Comparison of ENCODE assay signal across 15 cellular contexts in the genomic region with DNA sequence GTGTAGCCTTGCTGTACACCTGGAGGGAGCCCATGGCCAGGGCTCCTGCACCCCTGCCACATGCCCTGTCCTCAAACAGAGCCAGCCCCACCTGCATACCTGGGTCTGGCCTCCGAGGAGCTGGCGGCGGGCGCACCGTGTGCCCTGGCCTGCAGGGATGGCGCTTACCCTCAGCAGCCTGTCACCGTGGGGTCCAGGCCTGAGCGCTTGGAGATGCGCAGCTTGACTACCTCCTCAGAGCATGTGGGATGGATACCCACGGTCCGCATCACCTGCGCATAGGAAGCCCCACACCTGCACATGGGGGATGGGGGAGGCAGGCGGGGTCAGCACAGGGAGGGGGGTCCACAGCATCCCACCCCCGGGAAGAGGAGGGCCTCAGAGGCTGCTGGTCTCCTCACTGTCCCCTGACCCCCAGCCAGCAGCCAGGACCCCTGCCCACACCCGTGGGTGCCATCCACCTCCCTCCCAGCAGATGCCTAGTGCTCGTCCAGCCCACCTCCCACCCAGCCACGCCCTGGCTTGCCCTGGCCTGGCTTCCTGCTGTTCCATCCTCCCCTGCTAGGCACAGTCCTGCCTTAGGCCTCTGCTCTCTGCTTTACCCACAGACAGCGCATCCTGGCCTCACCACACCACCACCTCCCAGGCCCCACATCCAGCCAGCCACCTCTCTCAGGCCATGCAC. TPM values are rescaled to one million over a fixed set of nuclear protein-coding genes. Genes with fewer than 3 reads are reported as not detected.
DNase-seq lines count a peak whose midpoint lies in the region; ATAC-seq and TF ChIP-seq lines count a peak whose summit lies in the region.
"Had no signal": no experiment of that assay in that cellular context is flagged by ENCODE, and none has a peak within 500 bp of the region (broad histone marks: within the 10 kb centered on the region; RNA-seq: fewer than 3 reads in every experiment).

No MANE protein-coding gene starts in this region.

- H3K9me3 Mint-ChIP-seq in activated T-cell treated with anti-CD3 and anti-CD28 coated beads, Interleukin-2, amount 50 U/mL, for 72 hours = no peaks in the 10 kb centered on the region
- H3K9me3 Mint-ChIP-seq: activated CD4-positive, alpha-beta T cell treated with anti-CD3 and anti-CD28 coated beads, Interleukin-2, amount 10 ng/mL, durations not matched to agents 24 days and 14 days; activated T-helper 2 cell treated with anti-CD3 and anti-CD28 coated beads, Interferon-gamma antibody, Interleukin-2, Interleukin-4, amounts not matched to agents 10 μg/mL and 5 μg/mL and 100 μg/mL, durations not matched to agents 14 hours and 24 hours and 36 hours; nephron progenitor cell; stimulated activated naive CD8-positive, alpha-beta T cell treated with anti-CD3 and anti-CD28 coated beads, Interleukin-15, Interleukin-2, amounts not matched to agents 100 ng/mL and 50 ng/mL, for 24 hours had no signal

- peak overlapping the region; percentile 70 for H3K4me2 ChIP-seq in skeletal muscle satellite cell (ENCODE audit: low read length)

- DNase-seq in activated T-cell treated with anti-CD3 and anti-CD28 coated beads, Interleukin-2, amount 50 U/mL, for 1 hour = peak; percentile 8
- DNase-seq in activated T-cell treated with anti-CD3 and anti-CD28 coated beads, Interleukin-2, amount 50 U/mL, for 72 hours = no peak
- no peak for DNase-seq in NT2/D1 (ENCODE audit: low read depth, low spot score)
- peak; percentile 19 for DNase-seq in left cardiac atrium
- DNase-seq in mesenteric fat pad (ENCODE audit: low spot score) = no peak
- no peak for DNase-seq in GM10266 (ENCODE audit: extremely low spot score)
- DNase-seq in NCI-H146 (lab: John Stamatoyannopoulos, UW) = no peak
- DNase-seq: activated CD4-positive, alpha-beta T cell treated with anti-CD3 and anti-CD28 coated beads, Interleukin-2, amount 10 ng/mL, durations not matched to agents 24 days and 14 days; caudate nucleus; NCI-H1694; NCI-H510A treated with DMSO at 0.1 percent for 48 hours; nephron progenitor cell had no signal

- no peak for ATAC-seq in activated T-cell treated with anti-CD3 and anti-CD28 coated beads, Interleukin-2, amount 50 U/mL, for 72 hours (replicated peaks in 1 of 2)
- no peak for ATAC-seq in left cardiac atrium

- H3K9ac ChIP-seq in NT2/D1 (ENCODE audit: insufficient read length, low read depth) = peak overlapping the region; percentile 32
- H3K9ac ChIP-seq in skeletal muscle satellite cell (ENCODE audit: low read depth, low read length) = peak overlapping the region; percentile 75

- no peak for TF ChIP-seq CTCF in GM10266 (IDR thresholded peaks at IDR 0.05; ENCODE audit: control insufficient read depth, insufficient read depth, low read depth, missing control alignments)

- intact Hi-C loops in left cardiac atrium (cut with DNase I) = no loop called here

- no peaks in the 10 kb centered on the region for H3K9me3 ChIP-seq in NT2/D1 (ENCODE audit: insufficient read depth, low read length)
- H3K9me3 ChIP-seq in skeletal muscle satellite cell (replicated peaks; ENCODE audit: low read length) = no peaks in the 10 kb centered on the region

- H3K27me3 Mint-ChIP-seq in activated T-cell treated with anti-CD3 and anti-CD28 coated beads, Interleukin-2, amount 50 U/mL, for 72 hours (ENCODE audit: low read depth) = no peaks in the 10 kb centered on the region
- H3K27me3 Mint-ChIP-seq: activated CD4-positive, alpha-beta T cell treated with anti-CD3 and anti-CD28 coated beads, Interleukin-2, amount 10 ng/mL, durations not matched to agents 24 days and 14 days; stimulated activated naive CD8-positive, alpha-beta T cell treated with anti-CD3 and anti-CD28 coated beads, Interleukin-15, Interleukin-2, amounts not matched to agents 100 ng/mL and 50 ng/mL, for 24 hours had no signal

- H3K4me1 Mint-ChIP-seq in activated T-cell treated with anti-CD3 and anti-CD28 coated beads, Interleukin-2, amount 50 U/mL, for 72 hours (ENCODE audit: low read depth) = no peaks in the 10 kb centered on the region

- no peaks in the 10 kb centered on the region for H3K36me3 Mint-ChIP-seq in activated T-cell treated with anti-CD3 and anti-CD28 coated beads, Interleukin-2, amount 50 U/mL, for 72 hours (ENCODE audit: insufficient read depth in 2 of 2)

- no peaks in the 10 kb centered on the region for H3K27me3 ChIP-seq in NT2/D1 (ENCODE audit: insufficient read depth, insufficient read length)
- H3K27me3 ChIP-seq in skeletal muscle satellite cell (ENCODE audit: control insufficient read depth, insufficient read depth, low read length) = no peaks in the 10 kb centered on the region

- peaks cover 28% of the 10 kb centered on the region for H3K4me1 ChIP-seq in NT2/D1 (ENCODE audit: insufficient read depth, insufficient read length)
- H3K4me1 ChIP-seq in skeletal muscle satellite cell (ENCODE audit: control insufficient read depth, insufficient read depth, low read length) = peaks cover 82% of the 10 kb centered on the region

- H3K4me3 ChIP-seq in NT2/D1 (ENCODE audit: insufficient read length, low read depth) = no peak overlapping the region
- peak overlapping the region; percentile 3 for H3K4me3 ChIP-seq in skeletal muscle satellite cell (ENCODE audit: low read length)

- H3K4me3 Mint-ChIP-seq in activated T-cell treated with anti-CD3 and anti-CD28 coated beads, Interleukin-2, amount 50 U/mL, for 72 hours = no peak overlapping the region
- H3K4me3 Mint-ChIP-seq: activated CD4-positive, alpha-beta T cell treated with anti-CD3 and anti-CD28 coated beads, Interleukin-2, amount 10 ng/mL, durations not matched to agents 24 days and 14 days; nephron progenitor cell; stimulated activated naive CD8-positive, alpha-beta T cell treated with anti-CD3 and anti-CD28 coated beads, Interleukin-15, Interleukin-2, amounts not matched to agents 100 ng/mL and 50 ng/mL, for 24 hours had no signal

- H3K27ac Mint-ChIP-seq in activated T-cell treated with anti-CD3 and anti-CD28 coated beads, Interleukin-2, amount 50 U/mL, for 72 hours = no peak overlapping the region
- H3K27ac Mint-ChIP-seq: activated CD4-positive, alpha-beta T cell treated with anti-CD3 and anti-CD28 coated beads, Interleukin-2, amount 10 ng/mL, durations not matched to agents 24 days and 14 days; activated T-helper 2 cell treated with anti-CD3 and anti-CD28 coated beads, Interferon-gamma antibody, Interleukin-2, Interleukin-4, amounts not matched to agents 10 μg/mL and 5 μg/mL and 100 μg/mL, durations not matched to agents 14 hours and 24 hours and 36 hours; nephron progenitor cell; stimulated activated naive CD8-positive, alpha-beta T cell treated with anti-CD3 and anti-CD28 coated beads, Interleukin-15, Interleukin-2, amounts not matched to agents 100 ng/mL and 50 ng/mL, for 24 hours had no signal

- H3K36me3 ChIP-seq in NT2/D1 (ENCODE audit: insufficient read depth, insufficient read length, low read length) (peaks cover 45% of the 10 kb centered on the region), skeletal muscle satellite cell (ENCODE audit: insufficient read depth, low read length) (peaks cover 31% of the 10 kb centered on the region)

RNA-seq across cellular contexts. Expression of a gene that starts 22.4 kb away (rescaled TPM):
- 10 to 100 TPM; 13.9 to 20.5 TPM for total RNA-seq in activated T-cell treated with anti-CD3 and anti-CD28 coated beads, Interleukin-2, amount 50 U/mL, for 72 hours
- 1 to 10 TPM; 2.5 to 4.5 TPM for total RNA-seq in left cardiac atrium
- 3.7 and 7.9 TPM in 2 replicates for total RNA-seq in skeletal muscle satellite cell (2012; rRNA removed)
- 4.2 TPM for total RNA-seq in mesenteric fat pad

RNA-seq across cellular contexts. Expression of a gene that starts 22.4 kb away (rescaled TPM):
- 10 to 100 TPM; 15.0 to 16.3 TPM for total RNA-seq in activated T-cell treated with anti-CD3 and anti-CD28 coated beads, Interleukin-2, amount 50 U/mL, for 72 hours
- total RNA-seq in left cardiac atrium = 1 to 10 TPM; 6.8 to 7.7 TPM
- 9.4 and 12.0 TPM in 2 replicates for total RNA-seq in skeletal muscle satellite cell (2012; rRNA removed)
- 8.4 TPM for total RNA-seq in mesenteric fat pad

Comparison
In these comparisons a context has a peak if more than half of its experiments do, and no peak if none do; other contexts are left out.
1. DNase-seq: peak in activated T-cell treated with anti-CD3 and anti-CD28 coated beads, Interleukin-2, amount 50 U/mL, for 1 hour (single experiment) and left cardiac atrium (single experiment); none in activated T-cell treated with anti-CD3 and anti-CD28 coated beads, Interleukin-2, amount 50 U/mL, for 72 hours (0 of 2), NT2/D1 (single experiment), mesenteric fat pad (single experiment), GM10266 (single experiment) and NCI-H146 (single experiment).